7 cellular contexts compared by ENCODE assay signal in the genomic region with DNA sequence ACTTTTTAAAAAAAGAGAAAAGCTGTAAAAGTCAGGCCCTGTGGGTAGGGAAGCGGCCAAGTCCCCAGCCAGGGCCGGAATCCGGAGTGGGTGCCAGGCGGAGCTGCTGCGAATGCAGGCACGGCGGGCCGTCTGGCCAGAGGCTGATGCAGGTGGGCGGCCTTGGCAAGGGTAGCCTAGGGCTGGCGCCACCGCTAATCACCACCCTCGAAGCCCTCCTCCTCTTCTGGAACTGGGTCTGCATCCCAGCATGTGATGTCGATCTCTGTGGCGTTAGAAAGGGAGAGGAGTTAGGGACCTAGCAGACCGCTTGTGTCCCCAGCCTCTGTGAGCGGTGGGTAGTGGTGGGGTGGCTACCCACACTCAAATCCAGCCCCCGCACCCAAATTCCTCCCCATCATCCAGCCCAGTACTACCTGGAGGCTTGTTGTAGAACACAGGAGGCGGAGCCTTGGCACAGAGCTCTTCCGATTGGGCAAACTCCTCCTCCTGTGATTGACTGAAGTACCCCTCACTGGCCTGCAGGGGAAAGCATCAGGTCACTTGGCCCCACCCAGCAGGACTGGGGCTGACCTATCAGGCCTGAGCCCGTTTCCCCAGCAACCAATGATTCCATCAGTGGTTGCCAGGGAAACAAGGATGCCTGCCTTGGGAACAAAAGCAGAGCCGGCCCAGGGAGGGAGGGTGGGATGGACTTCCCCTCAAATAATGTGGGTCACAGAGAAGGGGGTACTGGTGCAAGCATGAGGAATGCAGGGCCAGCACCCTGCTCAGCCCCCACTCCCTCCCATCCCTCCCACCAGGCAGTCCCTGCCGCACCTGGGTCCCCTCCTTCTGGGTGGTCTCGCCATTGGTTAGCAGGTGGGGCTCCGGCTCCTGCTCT. TPM values are rescaled to one million over a fixed set of nuclear protein-coding genes. Genes with fewer than 3 reads are reported as not detected.
DNase-seq lines count a peak whose midpoint lies in the region; ATAC-seq and TF ChIP-seq lines count a peak whose summit lies in the region.

No MANE protein-coding gene starts in this region.

- POLR2A ChIA-PET in PC-3 (lab: Charles Lee; ENCODE audit: unreplicated experiment) = interaction anchor here (0.6 to 1.0 kb wide), 2 partner anchors 40 to 54 kb away, joined by 3 to 4 read pairs; a partner anchor contains a TSS

- no peak overlapping the region for H3K9ac ChIP-seq in PC-3 (ENCODE audit: low read length)

- TSS peak; percentile 44 for BruUV-seq in PC-3 (replicated peaks; lab: Mats Ljungman, UMichigan)

- H3K36me3 ChIP-seq in GM06990 (ENCODE audit: control insufficient read depth, insufficient read depth, low read length) (no peaks in the 10 kb centered on the region), PC-3 (ENCODE audit: low read depth, low read length) (peaks cover 5% of the 10 kb centered on the region), left ventricle myocardium inferior (peaks cover 26% of the 10 kb centered on the region), prostate gland (no peaks in the 10 kb centered on the region)

- H3K4me3 ChIP-seq in GM06990 (replicated peaks; ENCODE audit: low read depth, low read length) = no peak overlapping the region
- no peak overlapping the region for H3K4me3 ChIP-seq in PC-3 (ENCODE audit: low read length)
- H3K4me3 ChIP-seq in left ventricle myocardium inferior = no peak overlapping the region
- no peak overlapping the region for H3K4me3 ChIP-seq in prostate gland

- no peak overlapping the region for H3K27ac ChIP-seq in PC-3 (ENCODE audit: low read length)
- peak overlapping the region; percentile 81 for H3K27ac ChIP-seq in left ventricle myocardium inferior (replicated peaks)
- no peak overlapping the region for H3K27ac ChIP-seq in prostate gland

- CTCF ChIA-PET in PC-3 (lab: Charles Lee) = interaction anchor here (0.5 to 1.1 kb wide), 9 partner anchors 10 to 109 kb away, joined by 3 to 14 read pairs (median 5); a partner anchor contains a TSS

- TF ChIP-seq POLR2A in prostate gland (IDR thresholded peaks at IDR 0.05) = no peak

- ATAC-seq in PC-3 = peak; percentile 37

- H3K9me2 ChIP-seq in PC-3 (replicated peaks; ENCODE audit: low read length) = no peaks in the 10 kb centered on the region

- H3K79me2 ChIP-seq in PC-3 (ENCODE audit: low read length) = no peaks in the 10 kb centered on the region

- peaks cover 8% of the 10 kb centered on the region for H3F3A ChIP-seq in PC-3 (ENCODE audit: low read length, unreplicated experiment)

- TF ChIP-seq CTCF in GM06990 (IDR thresholded peaks at IDR 0.05; ENCODE audit: insufficient read depth, low read length, poor library complexity, severe bottlenecking) (peak; percentile 51), PC-3 (conservative IDR thresholded peaks at IDR 0.05; ENCODE audit: low read depth, low read length) (peak; percentile 29; the same call in 1 of the 2 replicates), left ventricle myocardium inferior (IDR thresholded peaks at IDR 0.05; ENCODE audit: borderline replicate concordance) (peak; percentile 64), prostate gland (IDR thresholded peaks at IDR 0.05) (peak in 3 of 4 experiments; percentile 26 to 74 (median 53))

- H4K20me1 ChIP-seq in PC-3 (ENCODE audit: low read length) = peaks cover 14% of the 10 kb centered on the region; the same call in 1 of the 2 replicates

- H3K27me3 ChIP-seq in GM06990 (replicated peaks; ENCODE audit: control insufficient read depth, insufficient read depth, low read length) (no peaks in the 10 kb centered on the region), PC-3 (ENCODE audit: low read length) (no peaks in the 10 kb centered on the region), left ventricle myocardium inferior (ENCODE audit: low read depth) (peaks cover 12% of the 10 kb centered on the region), prostate gland (replicated peaks; ENCODE audit: insufficient read depth) (no peaks in the 10 kb centered on the region)

- intact Hi-C loops in PC-3 (cut with micrococcal nuclease) = loop anchor here (2.0 kb wide), 1 partner anchor 15 kb away; a partner anchor contains a TSS
- intact Hi-C loops in left ventricle myocardium inferior (cut with micrococcal nuclease) = loop anchor here (10.0 kb wide), 1 partner anchor 143 kb away; a partner anchor contains a TSS
- intact Hi-C loops in prostate gland (cut with DNase I) = loop anchor here (5.0 kb wide), 1 partner anchor 140 kb away; no protein-coding TSS in a partner anchor

- 45% methylated on average over 24 of the region's 24 CpGs for WGBS in prostate gland

- H3K4me1 ChIP-seq in PC-3 (ENCODE audit: insufficient read depth, low read length) = peaks cover 16% of the 10 kb centered on the region; the same call in 1 of the 2 replicates
- peaks cover 60% of the 10 kb centered on the region for H3K4me1 ChIP-seq in left ventricle myocardium inferior
- H3K4me1 ChIP-seq in prostate gland (replicated peaks) = no peaks in the 10 kb centered on the region

- H3K9me3 ChIP-seq in PC-3 (ENCODE audit: low read length) (no peaks in the 10 kb centered on the region), left ventricle myocardium inferior (replicated peaks) (no peaks in the 10 kb centered on the region), prostate gland (no peaks in the 10 kb centered on the region)

- no peak overlapping the region for H3K4me2 ChIP-seq in PC-3 (ENCODE audit: low read length)

- H2AFZ ChIP-seq in PC-3 (ENCODE audit: low read length) = no peak overlapping the region

- DNase-seq in GM06990 (ENCODE audit: extremely low read depth, insufficient read length) (peak; percentile 77), GOT3 (lab: John Stamatoyannopoulos, UW) (peak; percentile 39), Kasumi-1 (lab: John Stamatoyannopoulos, UW) (peak; percentile 82 to 85), PC-3 (peak; percentile 94), amygdala (lab: John Stamatoyannopoulos, UW) (peak in 52 of 56 donors; percentile 20 to 90 (median 75)), left ventricle myocardium inferior (peak; percentile 72), prostate gland (ENCODE audit: low spot score) (peak; percentile 63)

RNA-seq across cellular contexts. Expression of a gene that starts 10.9 kb away (rescaled TPM):
- total RNA-seq in PC-3 (2014; rRNA removed) (40.6 and 47.2 TPM in 2 replicates), left ventricle myocardium inferior (2.1 TPM), prostate gland (10 to 100 TPM in 1 of 2 donors, 1 to 10 TPM in 1; 8.7 to 11.0 TPM)

RNA-seq across cellular contexts. Expression of a gene that starts 16.0 kb away (rescaled TPM):
- total RNA-seq in PC-3 (2014; rRNA removed) = 127 and 207 TPM in 2 replicates
- 21.8 TPM for total RNA-seq in left ventricle myocardium inferior
- 10 to 100 TPM; 33.1 to 65.1 TPM for total RNA-seq in prostate gland

RNA-seq across cellular contexts. Expression of a gene that starts 31.0 kb away (rescaled TPM):
- total RNA-seq in PC-3 (2014; rRNA removed) = 69.9 and 88.8 TPM in 2 replicates
- 15.6 TPM for total RNA-seq in left ventricle myocardium inferior
- total RNA-seq in prostate gland = 10 to 100 TPM; 28.6 to 32.4 TPM

RNA-seq across cellular contexts. Expression of a gene that starts 39.9 kb away (rescaled TPM):
- 159 and 195 TPM in 2 replicates for total RNA-seq in PC-3 (2014; rRNA removed)
- total RNA-seq in left ventricle myocardium inferior = 54.4 TPM
- total RNA-seq in prostate gland = 100 to 1,000 TPM; 155 to 235 TPM

RNA-seq across cellular contexts. Expression of a gene that starts 48.1 kb away (rescaled TPM):
- 31.0 and 36.8 TPM in 2 replicates for total RNA-seq in PC-3 (2014; rRNA removed)
- total RNA-seq in left ventricle myocardium inferior = not detected
- total RNA-seq in prostate gland = 1 to 10 TPM in 1 of 2 donors, under 1 TPM in 1; 0.74 to 2.6 TPM

Comparison
In these comparisons a context has a peak if more than half of its experiments do, and no peak if none do; other contexts are left out.
1. DNase-seq: peak in every context shown above with its lines; median percentile 94 in PC-3; 84 in Kasumi-1; 77 in GM06990; 75 in amygdala; 72 in left ventricle myocardium inferior; 63 in prostate gland; 39 in GOT3.